Comparison of ENCODE assay signal across 7 cellular contexts in the genomic region with DNA sequence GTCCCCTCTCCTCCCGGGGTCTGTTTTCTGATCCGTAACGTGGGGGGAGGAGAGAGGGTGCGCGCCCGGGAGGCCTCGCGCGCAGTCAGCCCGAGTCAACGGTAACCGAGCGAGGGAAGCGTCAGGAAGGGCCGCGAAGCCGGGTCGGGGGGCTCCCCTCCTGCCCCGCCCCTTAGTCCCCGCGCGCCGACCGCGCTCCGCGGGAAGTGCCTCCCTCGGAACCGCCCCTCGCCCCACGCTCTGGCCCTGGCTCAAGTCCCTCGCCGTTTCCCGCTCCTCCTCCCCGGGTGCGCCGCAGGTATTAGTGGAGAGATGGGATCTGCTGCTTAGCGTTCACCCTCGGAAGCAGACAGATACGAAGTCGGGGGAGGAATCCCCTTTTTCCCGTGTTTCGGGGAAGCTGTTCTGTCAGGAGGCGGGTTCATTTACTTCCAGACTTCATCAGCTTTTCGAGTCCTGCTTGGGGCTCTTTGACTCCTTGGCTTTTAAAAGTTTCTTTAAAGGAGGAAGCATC. TPM values are rescaled to one million over a fixed set of nuclear protein-coding genes. Genes with fewer than 3 reads are reported as not detected.
A peak's percentile ranks its signal among the peaks of the same experiment; 100 is the strongest.
DNase-seq lines count a peak whose midpoint lies in the region; ATAC-seq and TF ChIP-seq lines count a peak whose summit lies in the region.

No MANE protein-coding gene starts in this region.

- peaks cover 56% of the 10 kb centered on the region for H3K4me1 ChIP-seq in vagina

- H3K27me3 ChIP-seq in vagina: no peaks in the 10 kb centered on the region

- TF ChIP-seq CTCF in foreskin fibroblast (IDR thresholded peaks at IDR 0.05; ENCODE audit: low read depth, low read length): no peak
- TF ChIP-seq CTCF in vagina (IDR thresholded peaks at IDR 0.05): no peak

- peak overlapping the region; percentile 90 to 96 for H3K4me3 ChIP-seq in foreskin fibroblast (ENCODE audit: low read depth in 1 of 2, low read length in 2 of 2)
- H3K4me3 ChIP-seq in vagina: peak overlapping the region; percentile 78 to 83

- H3K27ac ChIP-seq in vagina: peak overlapping the region; percentile 96

- TF ChIP-seq POLR2A in vagina (IDR thresholded peaks at IDR 0.05): no peak

- ATAC-seq in GM18498 (IDR thresholded peaks at IDR 0.05; ENCODE audit: unreplicated experiment) (peak; percentile 22), HG02642 (IDR thresholded peaks at IDR 0.05; ENCODE audit: poor library complexity, unreplicated experiment) (peak; percentile 36)

- H3K36me3 ChIP-seq in vagina: peaks cover 0 to 14% of the 10 kb centered on the region in 2 donors

- intact Hi-C loops in vagina (cut with DNase I): loop anchor here (2.0 kb wide), 1 partner anchor 95 kb away; no protein-coding TSS in a partner anchor

- H3K9me3 ChIP-seq in vagina: no peaks in the 10 kb centered on the region

- peak; percentile 17 for DNase-seq in NCI-H2227 treated with DMSO at 0.1 percent for 48 hours (lab: John Stamatoyannopoulos, UW)
- peak; percentile 17 for DNase-seq in activated T-helper 1 cell treated with Interleukin-2 at 50 U/mL for 16 hours (ENCODE audit: low read depth)
- peak; percentile 16 to 61 for DNase-seq in foreskin fibroblast
- DNase-seq in nucleus accumbens (lab: John Stamatoyannopoulos, UW): peak in 32 of 56 donors; percentile 6 to 61 (median 27)
- DNase-seq in vagina (ENCODE audit: extremely low spot score in 2 of 2): no peak

RNA-seq across cellular contexts. Expression of gene HNRNPM, which starts 0.8 kb away (rescaled TPM):
- total RNA-seq in vagina: 140 TPM

RNA-seq across cellular contexts. Expression of gene MARCHF2, which starts 32.4 kb away (rescaled TPM):
- total RNA-seq in vagina: 146 TPM

RNA-seq across cellular contexts. Expression of gene RAB11B, which starts 55.4 kb away (rescaled TPM):
- total RNA-seq in vagina: 88.1 TPM

RNA-seq across cellular contexts. Expression of gene PRAM1, which starts 56.9 kb away (rescaled TPM):
- total RNA-seq in vagina: 0.49 TPM

Comparison
In these comparisons a context has a peak if more than half of its experiments do, and no peak if none do; other contexts are left out.
1. DNase-seq: peak in NCI-H2227 treated with DMSO at 0.1 percent for 48 hours (single experiment), activated T-helper 1 cell treated with Interleukin-2 at 50 U/mL for 16 hours (single experiment), foreskin fibroblast (2 of 2) and nucleus accumbens (32 of 56); none in vagina (0 of 2).